15 cellular contexts compared by ENCODE assay signal in genomic region chr19:35095667-35096368, GRCh38. TPM values are rescaled to one million over a fixed set of nuclear protein-coding genes. Genes with fewer than 3 reads are reported as not detected.
DNase-seq lines count a peak whose midpoint lies in the region; ATAC-seq, FAIRE-seq and TF ChIP-seq lines count a peak whose summit lies in the region.
"Had no signal": no experiment of that assay in that cellular context is flagged by ENCODE, and none has a peak within 500 bp of the region (broad histone marks: within the 10 kb centered on the region; RNA-seq: fewer than 3 reads in every experiment).

No MANE protein-coding gene starts in this region.

- H3K4me3 ChIP-seq in WERI-Rb-1 (ENCODE audit: low read depth, low read length) = peak overlapping the region; percentile 11; the same call in 1 of the 2 replicates
- H3K4me3 ChIP-seq: HAP-1, hepatocyte had no signal

- DNase-seq in DMS 273 treated with DMSO at 0.1 percent for 48 hours (lab: John Stamatoyannopoulos, UW) = peak; percentile 66
- DNase-seq in WERI-Rb-1 = peak; percentile 96
- peak; percentile 13 for DNase-seq in kidney tubule cell (ENCODE audit: low spot score)
- no peak for DNase-seq in SHP77 (lab: John Stamatoyannopoulos, UW)
- DNase-seq in frontal cortex (ENCODE audit: low spot score in 2 of 2) = no peak
- no peak for DNase-seq in activated T-cell treated with anti-CD3 and anti-CD28 coated beads, Interleukin-2, amount 50 U/mL, for 72 hours
- DNase-seq: activated B cell treated with CpG ODN at 0.5 μM for 24 hours; activated naive CD4-positive, alpha-beta T cell treated with anti-CD3 and anti-CD28 coated beads, Interleukin-2, amount 10 ng/mL, durations not matched to agents 7 days and 5 days; DMS53; left ventricle myocardium superior; NCI-H2029 treated with DMSO at 0.1 percent for 48 hours had no signal

- H3K27me3 ChIP-seq in WERI-Rb-1 (ENCODE audit: insufficient read depth, low read depth, severe bottlenecking) = no peaks in the 10 kb centered on the region
- H3K27me3 ChIP-seq: hepatocyte had no signal

- no peaks in the 10 kb centered on the region for H3K9me3 Mint-ChIP-seq in activated T-cell treated with anti-CD3 and anti-CD28 coated beads, Interleukin-2, amount 50 U/mL, for 72 hours
- H3K9me3 Mint-ChIP-seq: activated B cell treated with CpG ODN at 0.5 μM for 24 hours; activated naive CD4-positive, alpha-beta T cell treated with anti-CD3 and anti-CD28 coated beads, Interleukin-2, amount 10 ng/mL, durations not matched to agents 7 days and 5 days; naive thymus-derived CD8-positive, alpha-beta T cell had no signal

- no peak for ATAC-seq in activated T-cell treated with anti-CD3 and anti-CD28 coated beads, Interleukin-2, amount 50 U/mL, for 72 hours (replicated peaks in 1 of 2)
- ATAC-seq: left ventricle myocardium superior; naive thymus-derived CD8-positive, alpha-beta T cell had no signal

- H3K36me3 Mint-ChIP-seq in activated T-cell treated with anti-CD3 and anti-CD28 coated beads, Interleukin-2, amount 50 U/mL, for 72 hours (ENCODE audit: insufficient read depth in 2 of 2) = no peaks in the 10 kb centered on the region
- H3K36me3 Mint-ChIP-seq: activated naive CD4-positive, alpha-beta T cell treated with anti-CD3 and anti-CD28 coated beads, Interleukin-2, amount 10 ng/mL, durations not matched to agents 7 days and 5 days; naive thymus-derived CD8-positive, alpha-beta T cell had no signal

- no peak overlapping the region for H3K4me3 Mint-ChIP-seq in activated T-cell treated with anti-CD3 and anti-CD28 coated beads, Interleukin-2, amount 50 U/mL, for 72 hours
- H3K4me3 Mint-ChIP-seq: activated B cell treated with CpG ODN at 0.5 μM for 24 hours; activated naive CD4-positive, alpha-beta T cell treated with anti-CD3 and anti-CD28 coated beads, Interleukin-2, amount 10 ng/mL, durations not matched to agents 7 days and 5 days; naive thymus-derived CD8-positive, alpha-beta T cell had no signal

- peak overlapping the region; percentile 87 for H3K27ac ChIP-seq in WERI-Rb-1
- H3K27ac ChIP-seq: hepatocyte had no signal

- no peaks in the 10 kb centered on the region for H3K36me3 ChIP-seq in WERI-Rb-1
- H3K36me3 ChIP-seq: HAP-1 had no signal

- no peak overlapping the region for H3K27ac Mint-ChIP-seq in activated T-cell treated with anti-CD3 and anti-CD28 coated beads, Interleukin-2, amount 50 U/mL, for 72 hours
- H3K27ac Mint-ChIP-seq: activated B cell treated with CpG ODN at 0.5 μM for 24 hours; activated naive CD4-positive, alpha-beta T cell treated with anti-CD3 and anti-CD28 coated beads, Interleukin-2, amount 10 ng/mL, durations not matched to agents 7 days and 5 days had no signal

- H3K4me1 Mint-ChIP-seq in activated T-cell treated with anti-CD3 and anti-CD28 coated beads, Interleukin-2, amount 50 U/mL, for 72 hours (ENCODE audit: low read depth) = no peaks in the 10 kb centered on the region
- H3K4me1 Mint-ChIP-seq: activated B cell treated with CpG ODN at 0.5 μM for 24 hours; activated naive CD4-positive, alpha-beta T cell treated with anti-CD3 and anti-CD28 coated beads, Interleukin-2, amount 10 ng/mL, durations not matched to agents 7 days and 5 days; naive thymus-derived CD8-positive, alpha-beta T cell had no signal

- FAIRE-seq in frontal cortex (lab: Jason Lieb, UNC) = no peak
- FAIRE-seq: endothelial cell of umbilical vein had no signal

- TF ChIP-seq CTCF in WERI-Rb-1 (IDR thresholded peaks at IDR 0.05; ENCODE audit: low read depth, low read length) = peak; percentile 19; the same call in 1 of the 2 replicates

- no peaks in the 10 kb centered on the region for H3K27me3 Mint-ChIP-seq in activated T-cell treated with anti-CD3 and anti-CD28 coated beads, Interleukin-2, amount 50 U/mL, for 72 hours (ENCODE audit: low read depth)
- H3K27me3 Mint-ChIP-seq: activated B cell treated with CpG ODN at 0.5 μM for 24 hours had no signal

- H3K9me3 ChIP-seq in WERI-Rb-1 (ENCODE audit: severe bottlenecking) = no peaks in the 10 kb centered on the region
- H3K9me3 ChIP-seq: HAP-1 had no signal

RNA-seq across cellular contexts. Expression of gene FXYD3, which starts 19.8 kb away (rescaled TPM):
- total RNA-seq in frontal cortex = not detected
- not detected for total RNA-seq in activated T-cell treated with anti-CD3 and anti-CD28 coated beads, Interleukin-2, amount 50 U/mL, for 72 hours
- total RNA-seq: activated B cell treated with CpG ODN at 0.5 μM for 24 hours; endothelial cell of umbilical vein; naive thymus-derived CD8-positive, alpha-beta T cell had no signal

RNA-seq across cellular contexts. Expression of gene LGI4, which starts 39.0 kb away (rescaled TPM):
- total RNA-seq in frontal cortex = 9.0 TPM
- under 1 TPM; 0.72 to 1.00 TPM for total RNA-seq in activated T-cell treated with anti-CD3 and anti-CD28 coated beads, Interleukin-2, amount 50 U/mL, for 72 hours
- total RNA-seq: activated B cell treated with CpG ODN at 0.5 μM for 24 hours, endothelial cell of umbilical vein had no signal

RNA-seq across cellular contexts. Expression of gene FXYD1, which starts 42.8 kb away (rescaled TPM):
- total RNA-seq in frontal cortex = not detected
- total RNA-seq in activated T-cell treated with anti-CD3 and anti-CD28 coated beads, Interleukin-2, amount 50 U/mL, for 72 hours = 1 to 10 TPM; 1.6 to 2.0 TPM
- total RNA-seq: endothelial cell of umbilical vein had no signal

RNA-seq across cellular contexts. Expression of gene FXYD7, which starts 47.2 kb away (rescaled TPM):
- total RNA-seq in frontal cortex = 10.6 TPM
- total RNA-seq in activated T-cell treated with anti-CD3 and anti-CD28 coated beads, Interleukin-2, amount 50 U/mL, for 72 hours = 1 to 10 TPM; 1.0 to 1.2 TPM
- total RNA-seq: endothelial cell of umbilical vein, left ventricle myocardium superior had no signal

RNA-seq across cellular contexts. Expression of gene HPN, which starts 54.3 kb away (rescaled TPM):
- not detected for total RNA-seq in frontal cortex
- total RNA-seq in activated T-cell treated with anti-CD3 and anti-CD28 coated beads, Interleukin-2, amount 50 U/mL, for 72 hours = under 1 TPM; 0.19 to 0.30 TPM
- total RNA-seq: activated B cell treated with CpG ODN at 0.5 μM for 24 hours, endothelial cell of umbilical vein had no signal

Comparison
In these comparisons a context has a peak if more than half of its experiments do, and no peak if none do; other contexts are left out.
1. DNase-seq: peak in DMS 273 treated with DMSO at 0.1 percent for 48 hours (single experiment), WERI-Rb-1 (single experiment) and kidney tubule cell (single experiment); none in SHP77 (0 of 2), frontal cortex (0 of 2) and activated T-cell treated with anti-CD3 and anti-CD28 coated beads, Interleukin-2, amount 50 U/mL, for 72 hours (0 of 2).